ENCODE assay signal across 7 cellular contexts in the genomic region with DNA sequence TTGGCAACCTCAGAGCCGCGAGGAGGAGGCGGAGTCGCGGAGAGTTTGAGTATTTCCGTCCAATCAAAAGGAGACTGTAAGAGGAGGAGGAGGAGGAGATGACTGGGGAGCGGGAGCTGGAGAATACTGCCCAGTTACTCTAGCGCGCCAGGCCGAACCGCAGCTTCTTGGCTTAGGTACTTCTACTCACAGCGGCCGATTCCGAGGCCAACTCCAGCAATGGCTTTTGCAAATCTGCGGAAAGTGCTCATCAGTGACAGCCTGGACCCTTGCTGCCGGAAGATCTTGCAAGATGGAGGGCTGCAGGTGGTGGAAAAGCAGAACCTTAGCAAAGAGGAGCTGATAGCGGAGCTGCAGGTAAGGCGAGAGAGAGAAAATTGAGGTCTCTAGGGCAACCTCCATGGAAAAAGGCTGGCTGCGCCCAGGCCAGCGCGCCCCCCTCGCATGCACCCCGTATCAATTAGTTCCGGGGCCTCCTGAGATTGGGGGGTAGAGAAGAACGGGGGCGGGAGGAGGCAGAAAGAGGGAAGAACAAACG. TPM values are rescaled to one million over a fixed set of nuclear protein-coding genes. Genes with fewer than 3 reads are reported as not detected.
DNase-seq lines count a peak whose midpoint lies in the region; ATAC-seq and TF ChIP-seq lines count a peak whose summit lies in the region.

PHGDH (plus strand) TSS at position 131 of the 538 bp plus-strand sequence; CDS start at position 220, 89 bp downstream.

- in situ Hi-C loops in GM13976 (cut with MboI; ENCODE audit: low sequenced_read_pairs, unreplicated experiment): no loop called here

- DNase-seq in GM13976 (ENCODE audit: low spot score) (peak; percentile 80), NCI-H2171 treated with DMSO at 0.1 percent for 48 hours (lab: John Stamatoyannopoulos, UW) (peak; percentile 85), memory B cell (ENCODE audit: low spot score in 2 of 2) (peak; percentile 6 to 20)
- peak; percentile 88 for DNase-seq in activated CD4-positive, alpha-beta T cell treated with anti-CD3 and anti-CD28 coated beads, Interleukin-2, amount 10 ng/mL, durations not matched to agents 24 days and 14 days
- peak in 1 of 3 experiments; percentile 3 for DNase-seq in effector memory CD8-positive, alpha-beta T cell
- DNase-seq in stimulated activated CD8-positive, alpha-beta memory T cell treated with anti-CD3 and anti-CD28 coated beads, Interleukin-12 subunit alpha, Interleukin-12 subunit beta, amount 100 ng/mL, for 4 hours (ENCODE audit: low read depth): peak; percentile 20

- peak within 1 kb of the TSS; percentile 86 for H3K27ac Mint-ChIP-seq in activated CD4-positive, alpha-beta T cell treated with anti-CD3 and anti-CD28 coated beads, Interleukin-2, amount 10 ng/mL, durations not matched to agents 24 days and 14 days
- no peak within 1 kb of the TSS for H3K27ac Mint-ChIP-seq in effector memory CD8-positive, alpha-beta T cell
- no peak within 1 kb of the TSS for H3K27ac Mint-ChIP-seq in memory B cell

- H3K4me3 Mint-ChIP-seq in activated CD4-positive, alpha-beta T cell treated with anti-CD3 and anti-CD28 coated beads, Interleukin-2, amount 10 ng/mL, durations not matched to agents 24 days and 14 days: peak within 1 kb of the TSS; percentile 94
- H3K4me3 Mint-ChIP-seq in effector memory CD8-positive, alpha-beta T cell: peak within 1 kb of the TSS; percentile 77 to 89
- peak within 1 kb of the TSS; percentile 87 for H3K4me3 Mint-ChIP-seq in memory B cell

- H3K9me3 Mint-ChIP-seq in activated CD4-positive, alpha-beta T cell treated with anti-CD3 and anti-CD28 coated beads, Interleukin-2, amount 10 ng/mL, durations not matched to agents 24 days and 14 days: no peaks in the 10 kb centered on the region
- no peaks in the 10 kb centered on the region for H3K9me3 Mint-ChIP-seq in effector memory CD8-positive, alpha-beta T cell
- H3K9me3 Mint-ChIP-seq in memory B cell: no peaks in the 10 kb centered on the region

- H3K36me3 Mint-ChIP-seq in activated CD4-positive, alpha-beta T cell treated with anti-CD3 and anti-CD28 coated beads, Interleukin-2, amount 10 ng/mL, durations not matched to agents 24 days and 14 days (ENCODE audit: low read depth): peaks cover 5% of the 10 kb centered on the region
- no peaks in the 10 kb centered on the region for H3K36me3 Mint-ChIP-seq in effector memory CD8-positive, alpha-beta T cell (ENCODE audit: insufficient read depth)
- H3K36me3 Mint-ChIP-seq in memory B cell: no peaks in the 10 kb centered on the region

- H3K27me3 Mint-ChIP-seq in activated CD4-positive, alpha-beta T cell treated with anti-CD3 and anti-CD28 coated beads, Interleukin-2, amount 10 ng/mL, durations not matched to agents 24 days and 14 days: peaks cover 35% of the 10 kb centered on the region
- H3K27me3 Mint-ChIP-seq in effector memory CD8-positive, alpha-beta T cell: peaks cover 8 to 75% of the 10 kb centered on the region in 2 donors
- peaks cover 3% of the 10 kb centered on the region for H3K27me3 Mint-ChIP-seq in memory B cell

- no peak for TF ChIP-seq CTCF in GM13976 (IDR thresholded peaks at IDR 0.05; ENCODE audit: borderline replicate concordance, control extremely low read depth, extremely low read depth, insufficient read depth, missing control alignments)

- intact Hi-C loops in activated CD4-positive, alpha-beta T cell treated with anti-CD3 and anti-CD28 coated beads, Interleukin-2, amount 10 ng/mL, durations not matched to agents 24 days and 14 days (cut with micrococcal nuclease): no loop called here

- H3K4me1 Mint-ChIP-seq in activated CD4-positive, alpha-beta T cell treated with anti-CD3 and anti-CD28 coated beads, Interleukin-2, amount 10 ng/mL, durations not matched to agents 24 days and 14 days: peaks cover 38% of the 10 kb centered on the region
- peaks cover 10 to 20% of the 10 kb centered on the region in 2 donors for H3K4me1 Mint-ChIP-seq in effector memory CD8-positive, alpha-beta T cell (ENCODE audit: low read depth in 2 of 2)
- H3K4me1 Mint-ChIP-seq in memory B cell: peaks cover 16% of the 10 kb centered on the region

- peak; percentile 62 for ATAC-seq in HG02938 (IDR thresholded peaks at IDR 0.05; ENCODE audit: unreplicated experiment)
- ATAC-seq in effector memory CD8-positive, alpha-beta T cell (replicated peaks): peak; percentile 61
- peak; percentile 72 for ATAC-seq in memory B cell (ENCODE audit: low read depth)

RNA-seq across cellular contexts. Expression of gene PHGDH, which starts in this region (rescaled TPM):
- 48.6 and 51.5 TPM in 2 replicates for total RNA-seq in activated CD4-positive, alpha-beta T cell treated with anti-CD3 and anti-CD28 coated beads, Interleukin-2, amount 10 ng/mL, durations not matched to agents 24 days and 14 days
